In genomic region chr9:131984564-131984963, GRCh38 we compare ENCODE assay signal across 12 cellular contexts.
A peak's percentile ranks its signal among the peaks of the same experiment; 100 is the strongest.
DNase-seq lines count a peak whose midpoint lies in the region; ATAC-seq and TF ChIP-seq lines count a peak whose summit lies in the region.
"Had no signal": no experiment of that assay in that cellular context is flagged by ENCODE, and none has a peak within 500 bp of the region (broad histone marks: within the 10 kb centered on the region; RNA-seq: fewer than 3 reads in every experiment).

No MANE protein-coding gene starts in this region.

- no peaks in the 10 kb centered on the region for H3K4me1 ChIP-seq in mammary epithelial cell (ENCODE audit: insufficient read depth, low read length)

- H3K36me3 ChIP-seq in mammary epithelial cell (ENCODE audit: insufficient read depth, low read length), result no peaks in the 10 kb centered on the region

- no peak for ATAC-seq in GM21367 (IDR thresholded peaks at IDR 0.05; ENCODE audit: unreplicated experiment)
- ATAC-seq: GM12878 had no signal

- DNase-seq in ELR (ENCODE audit: low read depth) (peak; percentile 58), HFFc6 (no peak), amniotic epithelial cell (ENCODE audit: low read depth) (peak; percentile 24), iris pigment epithelial cell (ENCODE audit: low read depth) (peak; percentile 33), midbrain (lab: John Stamatoyannopoulos, UW) (no peak), mammary epithelial cell (no peak), progenitor cell of endocrine pancreas (ENCODE audit: low spot score, unreplicated experiment) (no peak)
- DNase-seq: ACHN; CD4-positive, CD25-positive, alpha-beta regulatory T cell had no signal

- in situ Hi-C loops in mammary epithelial cell (cut with MboI; ENCODE audit: low sequenced_read_pairs in 2 of 2), result no loop called here

- H3K27me3 Mint-ChIP-seq in HFFc6 (ENCODE audit: insufficient read depth) (peaks cover 1% of the 10 kb centered on the region; the same call in 1 of the 2 replicates), progenitor cell of endocrine pancreas (no peaks in the 10 kb centered on the region)
- H3K27me3 Mint-ChIP-seq: CD4-positive, CD25-positive, alpha-beta regulatory T cell had no signal

- no peaks in the 10 kb centered on the region for H4K20me1 ChIP-seq in mammary epithelial cell (ENCODE audit: insufficient read depth, low read length)

- H3K4me3 ChIP-seq in mammary epithelial cell (replicated peaks in 1 of 3; ENCODE audit: insufficient read depth in 1 of 3, low read depth in 2 of 3, low read length in 3 of 3), result no peak overlapping the region
- H3K4me3 ChIP-seq: BLaER1 treated with 17β-estradiol and CSF1 and Interleukin-3, amounts not matched to agents 10 nM and 100 nM; GM12878 had no signal

- H3K79me2 ChIP-seq in mammary epithelial cell (ENCODE audit: insufficient read depth, low read length), result peaks cover 25% of the 10 kb centered on the region

- dilution Hi-C loops in mammary epithelial cell (cut with HindIII; ENCODE audit: low sequenced_read_pairs), result no loop called here

- peaks cover 5% of the 10 kb centered on the region for H3K36me3 Mint-ChIP-seq in HFFc6 (ENCODE audit: low read depth)
- H3K36me3 Mint-ChIP-seq in progenitor cell of endocrine pancreas (ENCODE audit: insufficient read depth), result peaks cover 4% of the 10 kb centered on the region

- CTCF ChIA-PET in mammary epithelial cell (lab: Charles Lee; ENCODE audit: low non-redundant PET), result no interaction called here

- no peaks in the 10 kb centered on the region for H3K9me3 ChIP-seq in mammary epithelial cell (replicated peaks; ENCODE audit: insufficient read depth, low read length)
- H3K9me3 ChIP-seq: BLaER1 treated with 17β-estradiol and CSF1 and Interleukin-3, amounts not matched to agents 10 nM and 100 nM had no signal

- WGBS in mammary epithelial cell (ENCODE audit: low coverage, missing lambda C conversion rate), result 100% methylated on average over 1 of the region's 1 CpG

- H3K27ac Mint-ChIP-seq in HFFc6, result 0 out of 2 replicates have a peak overlapping the region, but pooled peaks have one; percentile 30
- H3K27ac Mint-ChIP-seq in progenitor cell of endocrine pancreas, result no peak overlapping the region
- H3K27ac Mint-ChIP-seq: CD4-positive, CD25-positive, alpha-beta regulatory T cell had no signal

- BruUV-seq in mammary epithelial cell (replicated peaks; lab: Mats Ljungman, UMichigan), result no TSS peak

- TF ChIP-seq CTCF in HFFc6 (IDR thresholded peaks at IDR 0.05), result no peak
- TF ChIP-seq CTCF in mammary epithelial cell (conservative IDR thresholded peaks at IDR 0.05 in 1 of 2, IDR thresholded peaks at IDR 0.05 in 1 of 2; ENCODE audit: extremely low read depth in 1 of 2, insufficient read depth in 1 of 2, low read depth in 1 of 2, low read length in 2 of 2), result no peak
- TF ChIP-seq CTCF in progenitor cell of endocrine pancreas (IDR thresholded peaks at IDR 0.05; ENCODE audit: unreplicated experiment), result no peak

- no peak overlapping the region for H3K4me3 Mint-ChIP-seq in HFFc6
- no peak overlapping the region for H3K4me3 Mint-ChIP-seq in progenitor cell of endocrine pancreas (ENCODE audit: low read depth)
- H3K4me3 Mint-ChIP-seq: CD4-positive, CD25-positive, alpha-beta regulatory T cell had no signal

- intact Hi-C loops in mammary epithelial cell (cut with micrococcal nuclease), result no loop called here

- no peak overlapping the region for H2AFZ ChIP-seq in mammary epithelial cell (ENCODE audit: low read depth, low read length)

- no peaks in the 10 kb centered on the region for H3K9me3 Mint-ChIP-seq in HFFc6
- H3K9me3 Mint-ChIP-seq in progenitor cell of endocrine pancreas (ENCODE audit: low read depth), result peaks cover 6% of the 10 kb centered on the region
- H3K9me3 Mint-ChIP-seq: CD4-positive, CD25-positive, alpha-beta regulatory T cell had no signal

- H3K27ac ChIP-seq in mammary epithelial cell (ENCODE audit: insufficient read depth, low read depth, low read length), result no peak overlapping the region
- H3K27ac ChIP-seq: BLaER1 treated with 17β-estradiol and CSF1 and Interleukin-3, amounts not matched to agents 10 nM and 100 nM had no signal

- no peaks in the 10 kb centered on the region for H3K27me3 ChIP-seq in mammary epithelial cell (ENCODE audit: insufficient read depth, low read length)
- H3K27me3 ChIP-seq: BLaER1 treated with 17β-estradiol and CSF1 and Interleukin-3, amounts not matched to agents 10 nM and 100 nM had no signal

- H3K9ac ChIP-seq in mammary epithelial cell (ENCODE audit: insufficient read depth, low read length), result no peak overlapping the region
- H3K9ac ChIP-seq: BLaER1 treated with 17β-estradiol and CSF1 and Interleukin-3, amounts not matched to agents 10 nM and 100 nM had no signal

- H3K4me1 Mint-ChIP-seq in HFFc6 (ENCODE audit: low read depth) (peaks cover 53% of the 10 kb centered on the region), progenitor cell of endocrine pancreas (ENCODE audit: low read depth) (peaks cover 12% of the 10 kb centered on the region)

- H3K4me2 ChIP-seq in mammary epithelial cell (ENCODE audit: insufficient read depth, low read depth, low read length), result no peak overlapping the region
- H3K4me2 ChIP-seq: BLaER1 treated with 17β-estradiol and CSF1 and Interleukin-3, amounts not matched to agents 10 nM and 100 nM had no signal

Comparison
In these comparisons a context has a peak if more than half of its experiments do, and no peak if none do; other contexts are left out.
1. DNase-seq: peak in ELR (single experiment), amniotic epithelial cell (single experiment) and iris pigment epithelial cell (single experiment); none in HFFc6 (single experiment), midbrain (single experiment), mammary epithelial cell (single experiment) and progenitor cell of endocrine pancreas (single experiment).